In the genomic region with DNA sequence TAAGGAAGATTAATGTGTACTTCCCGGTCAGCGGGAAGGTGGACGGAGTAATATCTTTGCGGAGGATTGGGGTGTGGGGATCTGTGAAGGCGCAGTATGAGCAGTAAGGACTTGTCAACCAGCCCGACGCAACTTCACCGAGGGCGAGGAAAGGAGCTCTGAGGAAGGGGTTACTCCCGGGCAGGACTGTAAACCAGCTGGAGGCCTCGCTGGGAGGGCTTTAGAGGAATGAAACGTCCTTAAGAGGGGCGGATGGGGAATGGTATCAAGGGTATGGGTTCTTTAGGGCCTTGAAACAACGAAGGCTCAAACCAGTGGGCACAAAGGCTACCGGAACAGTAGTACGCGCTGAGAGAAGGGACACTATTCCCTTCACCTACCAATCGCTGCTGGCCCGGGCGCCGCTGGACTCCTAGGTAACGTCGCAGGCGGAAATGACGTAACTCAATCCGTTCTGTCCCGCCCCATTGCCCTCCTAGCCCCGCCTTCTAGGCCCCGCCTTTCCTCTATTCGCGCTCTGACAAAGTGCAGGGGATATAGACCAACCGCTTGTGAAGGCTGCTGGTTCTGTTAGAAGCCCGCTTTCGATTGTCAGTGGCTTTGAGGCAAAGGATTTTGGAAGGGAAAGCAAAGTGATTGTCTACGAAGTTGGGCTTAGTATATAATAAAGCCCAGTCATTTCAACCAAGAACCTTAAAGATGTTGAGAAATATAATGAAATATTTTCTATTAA, we compare ENCODE assay signal across 8 cellular contexts. TPM values are rescaled to one million over a fixed set of nuclear protein-coding genes. Genes with fewer than 3 reads are reported as not detected.
DNase-seq lines count a peak whose midpoint lies in the region; ATAC-seq and TF ChIP-seq lines count a peak whose summit lies in the region.

C11orf65 (minus strand) TSS at position 439 of the 733 bp plus-strand sequence. CDS start 5,970 bp downstream, outside the sequence.

- TF ChIP-seq CTCF in DND-41 (IDR thresholded peaks at IDR 0.05; ENCODE audit: borderline replicate concordance, extremely low read depth, low read length, poor library complexity, severe bottlenecking) = no peak
- TF ChIP-seq CTCF in Peyer's patch (IDR thresholded peaks at IDR 0.05) = no peak
- TF ChIP-seq CTCF in esophagus squamous epithelium (IDR thresholded peaks at IDR 0.05) = no peak

- peak within 1 kb of the TSS; percentile 66 to 69 for H3K4me3 ChIP-seq in DND-41 (ENCODE audit: low read depth in 1 of 2, low read length in 2 of 2)
- peak within 1 kb of the TSS; percentile 54 to 65 (median 61) for H3K4me3 ChIP-seq in Peyer's patch
- peak within 1 kb of the TSS; percentile 53 to 80 (median 69) for H3K4me3 ChIP-seq in esophagus squamous epithelium
- H3K4me3 ChIP-seq in muscle layer of duodenum (ENCODE audit: low read depth in 1 of 2, low read length in 2 of 2) = peak within 1 kb of the TSS; percentile 77 to 95

- no peaks in the 10 kb centered on the region for H4K20me1 ChIP-seq in DND-41 (ENCODE audit: insufficient read depth, low read length)

- H2AFZ ChIP-seq in DND-41 (ENCODE audit: low read depth, low read length) = peak within 1 kb of the TSS; percentile 81

- H3K27ac ChIP-seq in DND-41 (ENCODE audit: low read length) (peak within 1 kb of the TSS; percentile 88), KOPT-K1 (ENCODE audit: low read depth, low read length, poor library complexity, severe bottlenecking) (peak within 1 kb of the TSS; percentile 69), Peyer's patch (peak within 1 kb of the TSS; percentile 86 to 98 (median 98)), esophagus squamous epithelium (peak within 1 kb of the TSS; percentile 97 to 100 (median 98)), muscle layer of duodenum (ENCODE audit: low read length) (peak within 1 kb of the TSS; percentile 100)

- DNase-seq in DND-41 = peak; percentile 97
- peak; percentile 97 to 98 (median 97) for DNase-seq in Peyer's patch
- peak; percentile 89 for DNase-seq in activated T-helper 1 cell treated with Interleukin-2 at 50 U/mL for 16 hours (ENCODE audit: low read depth)
- DNase-seq in esophagus squamous epithelium (lab: John Stamatoyannopoulos, UW) = peak; percentile 86
- peak; percentile 90 for DNase-seq in stimulated activated CD8-positive, alpha-beta memory T cell treated with anti-CD3 and anti-CD28 coated beads, Interleukin-7, amount 100 ng/mL, for 24 hours (ENCODE audit: low read depth)

- intact Hi-C loops in esophagus squamous epithelium (cut with DNase I) = loop anchor here (10.0 kb wide), 1 partner anchor 178 kb away; no protein-coding TSS in a partner anchor

- H3K36me3 ChIP-seq in DND-41 (ENCODE audit: insufficient read depth, low read length) (no peaks in the 10 kb centered on the region), KOPT-K1 (ENCODE audit: insufficient read depth, low read length) (0 out of 2 replicates have a peak, but pooled peaks cover under 1% of the 10 kb centered on the region), Peyer's patch (no peaks in the 10 kb centered on the region), esophagus squamous epithelium (no peaks in the 10 kb centered on the region), muscle layer of duodenum (ENCODE audit: control insufficient read depth in 1 of 2, insufficient read depth in 2 of 2, low read length in 2 of 2) (peaks cover 0 to 6% of the 10 kb centered on the region in 2 donors)

- H3K4me1 ChIP-seq in DND-41 (ENCODE audit: insufficient read depth, low read length) = peaks cover 20% of the 10 kb centered on the region
- H3K4me1 ChIP-seq in Peyer's patch = peaks cover 0 to 6% (median 0%) of the 10 kb centered on the region in 4 donors
- H3K4me1 ChIP-seq in esophagus squamous epithelium = peaks cover 3 to 24% (median 5%) of the 10 kb centered on the region in 3 donors
- peaks cover 0 to 4% of the 10 kb centered on the region in 2 donors for H3K4me1 ChIP-seq in muscle layer of duodenum (ENCODE audit: control insufficient read depth in 1 of 2, insufficient read depth in 2 of 2, low read length in 2 of 2)

- H3K9ac ChIP-seq in DND-41 (ENCODE audit: low read depth, low read length) = peak within 1 kb of the TSS; percentile 73

- ATAC-seq in DND-41 (ENCODE audit: insufficient read depth, low read depth) (peak; percentile 91), GM21825 (IDR thresholded peaks at IDR 0.05; ENCODE audit: unreplicated experiment) (peak; percentile 99)

- peak within 1 kb of the TSS; percentile 70 for H3K4me2 ChIP-seq in DND-41 (ENCODE audit: insufficient read depth, low read length)

- H3K79me2 ChIP-seq in DND-41 (ENCODE audit: insufficient read depth, low read length) = peaks cover 2% of the 10 kb centered on the region; the same call in 1 of the 2 replicates

- TF ChIP-seq POLR2A in Peyer's patch (IDR thresholded peaks at IDR 0.05) (peak; percentile 97 to 98), esophagus squamous epithelium (IDR thresholded peaks at IDR 0.05) (peak in 3 of 4 donors; percentile 95 to 98 (median 98))

- H3K9me3 ChIP-seq in DND-41 (ENCODE audit: insufficient read depth, low read length, severe bottlenecking) (no peaks in the 10 kb centered on the region), KOPT-K1 (ENCODE audit: insufficient read depth, low read length, poor library complexity, severe bottlenecking) (no peaks in the 10 kb centered on the region), Peyer's patch (no peaks in the 10 kb centered on the region), esophagus squamous epithelium (no peaks in the 10 kb centered on the region), muscle layer of duodenum (ENCODE audit: control insufficient read depth in 1 of 2, low read length in 2 of 2) (no peaks in the 10 kb centered on the region)

- H3K27me3 ChIP-seq in DND-41 (ENCODE audit: insufficient read depth, low read length, poor library complexity) = no peaks in the 10 kb centered on the region
- H3K27me3 ChIP-seq in Peyer's patch = no peaks in the 10 kb centered on the region
- no peaks in the 10 kb centered on the region for H3K27me3 ChIP-seq in esophagus squamous epithelium
- no peaks in the 10 kb centered on the region for H3K27me3 ChIP-seq in muscle layer of duodenum (ENCODE audit: low read depth, low read length)

- WGBS in esophagus squamous epithelium, 2 donors = 0 to 1% methylated on average over 27 to 34 of the region's 35 CpGs

RNA-seq across cellular contexts. Expression of gene C11orf65, which starts in this region (rescaled TPM):
- total RNA-seq in Peyer's patch = not detected
- total RNA-seq in esophagus squamous epithelium = 1 to 10 TPM in 1 of 4 donors, under 1 TPM in 2, not detected in 1; 0.09 to 2.7 (median 0.95) TPM

Comparison
In these comparisons a context has a peak if more than half of its experiments do, and no peak if none do; other contexts are left out.
1. Peak in every context shown above with its lines: DNase-seq, ATAC-seq, H3K4me3 ChIP-seq and H3K27ac ChIP-seq.
2. Peak in DNase-seq, H3K4me3 ChIP-seq and H3K27ac ChIP-seq in Peyer's patch; RNA of the gene not detected or under 1 TPM.